1 cellular context compared by ENCODE assay signal in genomic region chr15:41559489-41560177, GRCh38.
TF ChIP-seq lines count a peak whose summit lies in the region.

No MANE protein-coding gene starts in this region.

TF ChIP-seq in SK-N-SH treated with all-trans-retinoic acid at 6 μM for 48 hours, 23 proteins besides CTCF, POLR2A, EP300 and RAD21 (continued from another document):
- TF ChIP-seq ISL1 (CRISPR knock-in tag; IDR thresholded peaks at IDR 0.05) = no peak
- TF ChIP-seq TOX (CRISPR knock-in tag; IDR thresholded peaks at IDR 0.05; ENCODE audit: borderline replicate concordance) = no peak
- TF ChIP-seq, protein P1, sequence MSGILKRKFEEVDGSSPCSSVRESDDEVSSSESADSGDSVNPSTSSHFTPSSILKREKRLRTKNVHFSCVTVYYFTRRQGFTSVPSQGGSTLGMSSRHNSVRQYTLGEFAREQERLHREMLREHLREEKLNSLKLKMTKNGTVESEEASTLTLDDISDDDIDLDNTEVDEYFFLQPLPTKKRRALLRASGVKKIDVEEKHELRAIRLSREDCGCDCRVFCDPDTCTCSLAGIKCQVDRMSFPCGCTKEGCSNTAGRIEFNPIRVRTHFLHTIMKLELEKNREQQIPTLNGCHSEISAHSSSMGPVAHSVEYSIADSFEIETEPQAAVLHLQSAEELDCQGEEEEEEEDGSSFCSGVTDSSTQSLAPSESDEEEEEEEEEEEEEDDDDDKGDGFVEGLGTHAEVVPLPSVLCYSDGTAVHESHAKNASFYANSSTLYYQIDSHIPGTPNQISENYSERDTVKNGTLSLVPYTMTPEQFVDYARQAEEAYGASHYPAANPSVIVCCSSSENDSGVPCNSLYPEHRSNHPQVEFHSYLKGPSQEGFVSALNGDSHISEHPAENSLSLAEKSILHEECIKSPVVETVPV (CRISPR knock-in tag; IDR thresholded peaks at IDR 0.05) = no peak
- no peak for TF ChIP-seq SNAI2 (CRISPR knock-in tag; IDR thresholded peaks at IDR 0.05)
- no peak for TF ChIP-seq TCF4 (CRISPR knock-in tag; IDR thresholded peaks at IDR 0.05; ENCODE audit: borderline replicate concordance)
- TF ChIP-seq BACH2 (CRISPR knock-in tag; IDR thresholded peaks at IDR 0.05; ENCODE audit: borderline replicate concordance) = no peak
